In genomic region chr16:81778861-81779539, GRCh38 we compare ENCODE assay signal across 8 cellular contexts. TPM values are rescaled to one million over a fixed set of nuclear protein-coding genes. Genes with fewer than 3 reads are reported as not detected.
DNase-seq lines count a peak whose midpoint lies in the region; ATAC-seq and TF ChIP-seq lines count a peak whose summit lies in the region.

Gene PLCG2, plus strand, starts transcription at chr16:81779291. Its CDS starts 6,699 bp downstream, at chr16:81785990.

- 0 to 2% (median 1%) methylated on average over 15 to 78 of the region's 78 CpGs for WGBS in heart left ventricle, 4 donors

- H3K27ac ChIP-seq in SJSA1: no peak within 1 kb of the TSS
- peak within 1 kb of the TSS in 9 of 12 donors; percentile 33 to 84 (median 62) for H3K27ac ChIP-seq in heart left ventricle
- H3K27ac ChIP-seq in rectal smooth muscle tissue (ENCODE audit: low read depth, low read length): no peak within 1 kb of the TSS

- TF ChIP-seq CTCF in heart left ventricle (IDR thresholded peaks at IDR 0.05): no peak

- ATAC-seq in GM19438 (IDR thresholded peaks at IDR 0.05; ENCODE audit: low read depth, unreplicated experiment) (peak; percentile 71), HG03469 (IDR thresholded peaks at IDR 0.05; ENCODE audit: unreplicated experiment) (peak; percentile 70), heart left ventricle (peak; percentile 63 to 94 (median 91))

- CTCF ChIA-PET in activated naive CD4-positive, alpha-beta T cell treated with anti-CD3 and anti-CD28 coated beads for 36 hours (lab: Charles Lee): interaction anchor here (0.6 to 1.3 kb wide), 6 partner anchors 11 to 515 kb away, joined by 3 to 5 read pairs (median 4); no protein-coding TSS in a partner anchor

- peak in 1 of 2 donors; percentile 58 for TF ChIP-seq POLR2A in heart left ventricle (IDR thresholded peaks at IDR 0.05)

- intact Hi-C loops in activated naive CD4-positive, alpha-beta T cell treated with anti-CD3 and anti-CD28 coated beads for 36 hours (cut with micrococcal nuclease): loop anchor here (1.0 to 5.0 kb wide), 2 partner anchors 19 to 93 kb away; no protein-coding TSS in a partner anchor
- intact Hi-C loops in heart left ventricle (cut with DNase I): loop anchor here in 1 of 10 donors (10.0 kb wide), 1 partner anchor 96 kb away; no protein-coding TSS in a partner anchor

- peaks cover 13% of the 10 kb centered on the region for H3K4me1 ChIP-seq in SJSA1 (replicated peaks)
- H3K4me1 ChIP-seq in heart left ventricle: peaks cover 0 to 35% (median 9%) of the 10 kb centered on the region in 12 donors
- no peaks in the 10 kb centered on the region for H3K4me1 ChIP-seq in rectal smooth muscle tissue (ENCODE audit: control insufficient read depth, insufficient read depth, low read length)

- H3K9me3 Mint-ChIP-seq in activated naive CD4-positive, alpha-beta T cell treated with anti-CD3 and anti-CD28 coated beads for 36 hours: no peaks in the 10 kb centered on the region

- H3K4me3 ChIP-seq in SJSA1 (peak within 1 kb of the TSS; percentile 43), heart left ventricle (peak within 1 kb of the TSS; percentile 32 to 82 (median 70)), rectal smooth muscle tissue (ENCODE audit: low read length) (peak within 1 kb of the TSS; percentile 55)

- H3K27me3 Mint-ChIP-seq in activated naive CD4-positive, alpha-beta T cell treated with anti-CD3 and anti-CD28 coated beads for 36 hours (ENCODE audit: low read depth): peaks cover 35% of the 10 kb centered on the region

- peak within 1 kb of the TSS; percentile 4 for H3K9ac ChIP-seq in rectal smooth muscle tissue (ENCODE audit: low read length)

- H3K36me3 ChIP-seq in SJSA1: no peaks in the 10 kb centered on the region
- no peaks in the 10 kb centered on the region for H3K36me3 ChIP-seq in heart left ventricle
- H3K36me3 ChIP-seq in rectal smooth muscle tissue (ENCODE audit: control insufficient read depth, insufficient read depth, low read length): no peaks in the 10 kb centered on the region

- no peaks in the 10 kb centered on the region for H3K36me3 Mint-ChIP-seq in activated naive CD4-positive, alpha-beta T cell treated with anti-CD3 and anti-CD28 coated beads for 36 hours (ENCODE audit: low read depth)

- H3K27me3 ChIP-seq in SJSA1 (replicated peaks): peaks cover 45% of the 10 kb centered on the region
- peaks cover 0 to 14% (median 2%) of the 10 kb centered on the region in 9 donors for H3K27me3 ChIP-seq in heart left ventricle
- H3K27me3 ChIP-seq in rectal smooth muscle tissue (ENCODE audit: control insufficient read depth, insufficient read depth, low read length): peaks cover 4% of the 10 kb centered on the region

- no peak within 1 kb of the TSS for H3K27ac Mint-ChIP-seq in activated naive CD4-positive, alpha-beta T cell treated with anti-CD3 and anti-CD28 coated beads for 36 hours

- H3K4me3 Mint-ChIP-seq in activated naive CD4-positive, alpha-beta T cell treated with anti-CD3 and anti-CD28 coated beads for 36 hours: peak within 1 kb of the TSS; percentile 76

- peak; percentile 4 for DNase-seq in COLO829 (ENCODE audit: low spot score)
- DNase-seq in SJSA1 (ENCODE audit: low read depth in 1 of 2, low spot score in 2 of 2): peak in 1 of 2 experiments; percentile 48
- DNase-seq in activated naive CD4-positive, alpha-beta T cell treated with anti-CD3 and anti-CD28 coated beads for 36 hours: peak; percentile 64
- DNase-seq in heart left ventricle: peak; percentile 69 to 89 (median 80)
- no peak for DNase-seq in NCI-H2029 (lab: John Stamatoyannopoulos, UW)

- H3K9me3 ChIP-seq in SJSA1 (replicated peaks) (0 out of 2 replicates have a peak, but pooled peaks cover 4% of the 10 kb centered on the region), heart left ventricle (peaks cover 0 to 5% (median 0%) of the 10 kb centered on the region in 12 donors)

- H3K4me1 Mint-ChIP-seq in activated naive CD4-positive, alpha-beta T cell treated with anti-CD3 and anti-CD28 coated beads for 36 hours (ENCODE audit: low read depth): peaks cover 10% of the 10 kb centered on the region

RNA-seq across cellular contexts. Expression of gene PLCG2, which starts in this region (rescaled TPM):
- total RNA-seq in SJSA1 (2014; rRNA removed; shearing (Covaris generic)): 0.03 and 0.08 TPM in 2 replicates
- total RNA-seq in activated naive CD4-positive, alpha-beta T cell treated with anti-CD3 and anti-CD28 coated beads for 36 hours: 10 to 100 TPM; 12.0 to 13.4 TPM
- 10 to 100 TPM in 2 of 9 donors, 1 to 10 TPM in 7; 3.7 to 35.4 (median 6.0) TPM for total RNA-seq in heart left ventricle
- 1 to 10 TPM; 2.0 to 2.5 TPM for polyA plus RNA-seq in heart left ventricle

Comparison
In these comparisons a context has a peak if more than half of its experiments do, and no peak if none do; other contexts are left out.
1. H3K27ac ChIP-seq: peak in heart left ventricle (9 of 12); none in SJSA1 (single experiment) and rectal smooth muscle tissue (single experiment).
2. Peak in every context shown above with its lines, with median percentiles within 50 percentile points of each other: ATAC-seq and H3K4me3 ChIP-seq.